13 cellular contexts compared by ENCODE assay signal in genomic region chr5:80963966-80964481, GRCh38. TPM values are rescaled to one million over a fixed set of nuclear protein-coding genes. Genes with fewer than 3 reads are reported as not detected.
DNase-seq lines count a peak whose midpoint lies in the region; ATAC-seq and TF ChIP-seq lines count a peak whose summit lies in the region.
"Had no signal": no experiment of that assay in that cellular context is flagged by ENCODE, and none has a peak within 500 bp of the region (broad histone marks: within the 10 kb centered on the region; RNA-seq: fewer than 3 reads in every experiment).

No MANE protein-coding gene starts in this region.

- DNase-seq in Calu3: no peak
- DNase-seq in HS-5 (ENCODE audit: low read depth): peak; percentile 30
- no peak for DNase-seq in RWPE1 (ENCODE audit: low spot score)
- no peak for DNase-seq in SIG-M5 (lab: John Stamatoyannopoulos, UW)
- DNase-seq: activated CD4-positive, alpha-beta T cell treated with anti-CD3 and anti-CD28 coated beads for 1 hour; adrenal gland; DND-41; NCI-H524 treated with DMSO at 0.1 percent for 48 hours had no signal

- H3K4me3 Mint-ChIP-seq in Calu3 (ENCODE audit: low read depth, unreplicated experiment): peak overlapping the region; percentile 70
- H3K4me3 Mint-ChIP-seq: neural crest cell had no signal

- H3K27me3 Mint-ChIP-seq in Calu3 (ENCODE audit: unreplicated experiment): no peaks in the 10 kb centered on the region

- no peaks in the 10 kb centered on the region for H3K36me3 ChIP-seq in parathyroid adenoma (ENCODE audit: control insufficient read depth, insufficient read depth, low read length)
- H3K36me3 ChIP-seq: adrenal gland had no signal

- H3K4me2 ChIP-seq in parathyroid adenoma (ENCODE audit: low read length): no peak overlapping the region

- intact Hi-C loops in Calu3 (cut with micrococcal nuclease; ENCODE audit: unreplicated experiment): loop anchor here (5.0 to 10.0 kb wide), 4 partner anchors 112 to 252 kb away; no protein-coding TSS in a partner anchor

- no peak overlapping the region for H2AFZ ChIP-seq in parathyroid adenoma

- CTCF ChIA-PET in Calu3 (lab: Charles Lee) (interaction anchor here (1.4 kb wide), 1 partner anchor 144 kb away, joined by 5 read pairs; no protein-coding TSS in a partner anchor), RWPE1 (lab: Yijun Ruan, JAX) (interaction anchor here (0.6 kb wide), 1 partner anchor 20 kb away, joined by 3 read pairs; no protein-coding TSS in a partner anchor)

- POLR2A ChIA-PET in RWPE1 (lab: Yijun Ruan, JAX; ENCODE audit: low non-redundant PET): no interaction called here

- no peaks in the 10 kb centered on the region for H3K9me3 ChIP-seq in parathyroid adenoma (ENCODE audit: control insufficient read depth, low read length)
- H3K9me3 ChIP-seq: adrenal gland had no signal

- peak overlapping the region; percentile 6 for H3K4me3 ChIP-seq in parathyroid adenoma (ENCODE audit: low read depth, low read length)
- H3K4me3 ChIP-seq: adrenal gland had no signal

- no peak overlapping the region for H3K9ac ChIP-seq in parathyroid adenoma

- peak overlapping the region; percentile 34 for H3K27ac ChIP-seq in angular gyrus (ENCODE audit: low read depth, low read length)
- no peak overlapping the region for H3K27ac ChIP-seq in parathyroid adenoma
- H3K27ac ChIP-seq in RWPE1: no peak overlapping the region
- H3K27ac ChIP-seq: adrenal gland, HL-60 had no signal

- H3K79me2 ChIP-seq in parathyroid adenoma: no peaks in the 10 kb centered on the region

- H3K4me1 ChIP-seq in parathyroid adenoma: no peaks in the 10 kb centered on the region

- no peaks in the 10 kb centered on the region for H3K9me3 Mint-ChIP-seq in Calu3 (ENCODE audit: low read depth, unreplicated experiment)
- H3K9me3 Mint-ChIP-seq: neural crest cell had no signal

- peak overlapping the region; percentile 79 for H3K27ac Mint-ChIP-seq in Calu3 (ENCODE audit: unreplicated experiment)

- H3K4me1 Mint-ChIP-seq in Calu3 (ENCODE audit: low read depth, unreplicated experiment): peaks cover 67% of the 10 kb centered on the region

- peaks cover 35% of the 10 kb centered on the region for H3K36me3 Mint-ChIP-seq in Calu3 (ENCODE audit: insufficient read depth, unreplicated experiment)

- H3K27me3 ChIP-seq in parathyroid adenoma (ENCODE audit: control insufficient read depth, insufficient read depth, low read length): no peaks in the 10 kb centered on the region

- BruUV-seq in Calu3 (replicated peaks; lab: Mats Ljungman, UMichigan): no TSS peak

- TF ChIP-seq CTCF in Calu3 (IDR thresholded peaks at IDR 0.05; ENCODE audit: unreplicated experiment) (no peak), parathyroid adenoma (IDR thresholded peaks at IDR 0.05) (no peak), RWPE1 (conservative IDR thresholded peaks at IDR 0.05; ENCODE audit: low read depth) (no peak)

- no peak for ATAC-seq in HG03095 (IDR thresholded peaks at IDR 0.05; ENCODE audit: unreplicated experiment)

RNA-seq across cellular contexts. Expression of gene RASGRF2, which starts 3.9 kb away (rescaled TPM):
- 26.3 and 27.7 TPM in 2 replicates for total RNA-seq in Calu3 (2022)
